ENCODE assay signal across 8 cellular contexts in the genomic region with DNA sequence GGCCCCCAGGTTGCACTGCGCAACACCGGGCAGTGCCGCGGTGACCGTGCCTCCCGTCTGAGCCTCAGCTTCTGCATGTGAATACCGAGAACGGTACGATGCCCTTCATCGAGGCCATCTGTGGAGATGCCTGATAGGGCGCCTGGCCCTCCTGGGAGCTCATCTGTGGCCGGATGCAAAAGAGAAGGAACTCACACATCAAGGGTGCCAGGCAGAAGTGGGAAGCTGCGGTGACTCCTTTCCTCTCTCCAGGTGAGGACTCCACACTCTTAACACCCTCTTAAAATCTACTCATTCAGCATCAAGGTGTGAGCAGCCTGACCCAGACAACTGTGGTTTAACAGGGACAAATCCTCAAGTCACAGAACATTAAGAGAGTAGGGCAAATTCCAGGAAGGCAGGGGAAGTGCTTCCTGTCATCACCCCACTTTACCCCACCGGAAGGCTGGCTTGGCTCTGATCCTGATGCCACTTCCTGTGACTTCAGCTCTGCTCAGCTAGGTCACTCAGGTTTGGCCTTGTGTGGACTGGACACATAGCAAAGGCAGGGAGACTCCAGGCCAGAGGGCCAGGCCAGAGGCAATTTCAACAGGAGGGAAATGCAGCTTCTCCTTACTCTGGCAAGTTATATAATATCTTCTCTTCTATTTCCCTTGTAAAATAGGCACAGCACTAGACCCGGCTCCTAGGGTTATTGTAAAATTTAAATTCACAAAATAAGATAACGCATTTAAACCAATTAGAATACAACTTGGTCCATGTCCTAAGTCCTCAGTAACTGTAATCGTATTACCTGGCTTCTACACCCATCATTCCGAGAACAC.
DNase-seq lines count a peak whose midpoint lies in the region; ATAC-seq and TF ChIP-seq lines count a peak whose summit lies in the region.

No MANE protein-coding gene starts in this region.

- H3K27ac ChIP-seq in endodermal cell (ENCODE audit: low read depth, low read length), result no peak overlapping the region
- no peak overlapping the region for H3K27ac ChIP-seq in aorta (ENCODE audit: low read depth in 1 of 2, low read length in 2 of 2)

- H3K36me3 Mint-ChIP-seq in endodermal cell (ENCODE audit: low read depth), result no peaks in the 10 kb centered on the region
- peaks cover 4% of the 10 kb centered on the region for H3K36me3 Mint-ChIP-seq in stimulated activated effector memory CD8-positive, alpha-beta T cell treated with anti-CD3 and anti-CD28 coated beads, Interleukin-12 subunit alpha, Interleukin-12 subunit beta, amount 100 ng/mL, for 72 hours

- H3K9me3 ChIP-seq in endodermal cell (ENCODE audit: control insufficient read depth, low read length) (no peaks in the 10 kb centered on the region), aorta (ENCODE audit: control insufficient read depth, low read length) (no peaks in the 10 kb centered on the region)

- H3K4me3 ChIP-seq in endodermal cell (ENCODE audit: low read length) (no peak overlapping the region), aorta (ENCODE audit: low read length in 2 of 2) (no peak overlapping the region)

- H3K36me3 ChIP-seq in endodermal cell (ENCODE audit: control insufficient read depth, insufficient read depth, low read length) (no peaks in the 10 kb centered on the region), aorta (ENCODE audit: control insufficient read depth in 1 of 2, insufficient read depth in 2 of 2, low read length in 1 of 2) (no peaks in the 10 kb centered on the region)

- no peak overlapping the region for H3K4me3 Mint-ChIP-seq in endodermal cell
- H3K4me3 Mint-ChIP-seq in stimulated activated effector memory CD8-positive, alpha-beta T cell treated with anti-CD3 and anti-CD28 coated beads, Interleukin-12 subunit alpha, Interleukin-12 subunit beta, amount 100 ng/mL, for 72 hours, result peak overlapping the region; percentile 59

- peaks cover 5% of the 10 kb centered on the region for H3K4me1 ChIP-seq in endodermal cell (ENCODE audit: control insufficient read depth, insufficient read depth, low read length)
- H3K4me1 ChIP-seq in aorta (ENCODE audit: control insufficient read depth in 1 of 2, insufficient read depth in 2 of 2, low read length in 2 of 2), result no peaks in the 10 kb centered on the region

- peak; percentile 44 for DNase-seq in activated CD4-positive, alpha-beta T cell treated with anti-CD3 and anti-CD28 coated beads for 48 hours
- DNase-seq in activated CD4-positive, alpha-beta T cell treated with anti-CD3 and anti-CD28 coated beads, Interleukin-2, amount 50 U/mL, for 1 hour, result no peak
- peak; percentile 24 to 66 for DNase-seq in SW 1271 (lab: John Stamatoyannopoulos, UW)
- peak; percentile 70 for DNase-seq in endodermal cell
- peak in 1 of 2 donors; percentile 71 for DNase-seq in stimulated activated effector memory CD8-positive, alpha-beta T cell treated with anti-CD3 and anti-CD28 coated beads, Interleukin-12 subunit alpha, Interleukin-12 subunit beta, amount 100 ng/mL, for 72 hours (ENCODE audit: low spot score in 2 of 2)
- no peak for DNase-seq in aorta
- DNase-seq in inferior parietal cortex (ENCODE audit: extremely low spot score), result no peak

- peaks cover 24% of the 10 kb centered on the region for H3K4me1 Mint-ChIP-seq in endodermal cell
- H3K4me1 Mint-ChIP-seq in stimulated activated effector memory CD8-positive, alpha-beta T cell treated with anti-CD3 and anti-CD28 coated beads, Interleukin-12 subunit alpha, Interleukin-12 subunit beta, amount 100 ng/mL, for 72 hours, result peaks cover 58% of the 10 kb centered on the region

- WGBS in endodermal cell (ENCODE audit: insufficient coverage in 1 of 2, insufficient read length in 1 of 2), 2 experiments, result 83 to 86% methylated on average over 18 of the region's 18 CpGs
- WGBS in aorta, 2 donors, result 87 to 89% methylated on average over 18 of the region's 18 CpGs

- no peak for TF ChIP-seq CTCF in endodermal cell (conservative IDR thresholded peaks at IDR 0.05)

- peaks cover 1% of the 10 kb centered on the region for H3K27me3 Mint-ChIP-seq in endodermal cell (ENCODE audit: insufficient read depth)

- peak overlapping the region; percentile 52 for H3K27ac Mint-ChIP-seq in endodermal cell
- peak overlapping the region; percentile 92 for H3K27ac Mint-ChIP-seq in stimulated activated effector memory CD8-positive, alpha-beta T cell treated with anti-CD3 and anti-CD28 coated beads, Interleukin-12 subunit alpha, Interleukin-12 subunit beta, amount 100 ng/mL, for 72 hours

- H3K27me3 ChIP-seq in endodermal cell (ENCODE audit: control insufficient read depth, insufficient read depth, low read length, poor library complexity, severe bottlenecking), result no peaks in the 10 kb centered on the region
- no peaks in the 10 kb centered on the region for H3K27me3 ChIP-seq in aorta (ENCODE audit: control insufficient read depth in 1 of 2, insufficient read depth in 2 of 2, low read length in 1 of 2)

- ATAC-seq in stimulated activated effector memory CD8-positive, alpha-beta T cell treated with anti-CD3 and anti-CD28 coated beads, Interleukin-12 subunit alpha, Interleukin-12 subunit beta, amount 100 ng/mL, for 72 hours, result peak; percentile 60
- ATAC-seq in aorta (ENCODE audit: low FRiP score) (no peak), HG02571 (IDR thresholded peaks at IDR 0.05; ENCODE audit: unreplicated experiment) (no peak)

- no peaks in the 10 kb centered on the region for H3K9me3 Mint-ChIP-seq in endodermal cell
- no peaks in the 10 kb centered on the region for H3K9me3 Mint-ChIP-seq in stimulated activated effector memory CD8-positive, alpha-beta T cell treated with anti-CD3 and anti-CD28 coated beads, Interleukin-12 subunit alpha, Interleukin-12 subunit beta, amount 100 ng/mL, for 72 hours

- H3K9ac ChIP-seq in endodermal cell (ENCODE audit: extremely low read depth, low read length, poor library complexity, severe bottlenecking), result no peak overlapping the region

- intact Hi-C loops in aorta (cut with DNase I), result loop anchor here (5.0 kb wide), 3 partner anchors 82 to 247 kb away; no protein-coding TSS in a partner anchor

Comparison
In these comparisons a context has a peak if more than half of its experiments do, and no peak if none do; other contexts are left out.
1. DNase-seq: peak in activated CD4-positive, alpha-beta T cell treated with anti-CD3 and anti-CD28 coated beads for 48 hours (single experiment), SW 1271 (2 of 2) and endodermal cell (single experiment); none in activated CD4-positive, alpha-beta T cell treated with anti-CD3 and anti-CD28 coated beads, Interleukin-2, amount 50 U/mL, for 1 hour (single experiment), aorta (0 of 2) and inferior parietal cortex (single experiment).